In the genomic region with DNA sequence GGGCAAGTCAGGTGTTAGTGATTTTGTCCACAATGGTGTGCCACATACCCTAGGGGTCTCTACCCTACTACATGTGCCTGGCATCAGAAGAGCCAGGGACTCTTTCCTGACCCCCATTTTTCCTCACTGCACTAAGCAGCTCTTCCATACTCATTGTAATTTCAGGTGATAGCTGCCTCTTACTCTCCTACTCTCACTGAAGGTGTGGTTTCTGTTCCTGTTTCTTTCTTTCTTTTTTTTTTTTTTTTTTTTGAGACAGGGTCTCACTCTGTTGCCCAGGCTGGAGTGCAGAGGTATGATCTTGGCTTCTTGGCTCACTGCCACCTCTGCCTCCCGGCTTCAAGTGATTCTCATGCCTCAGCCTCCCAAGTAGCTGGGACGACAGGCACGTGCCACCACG, we compare ENCODE assay signal across 35 cellular contexts.
"Had no signal": no experiment of that assay in that cellular context is flagged by ENCODE, and none has a peak within 500 bp of the region (broad histone marks: within the 10 kb centered on the region; RNA-seq: fewer than 3 reads in every experiment).

No MANE protein-coding gene starts in this region.

- H3K27me3 Mint-ChIP-seq: activated B cell treated with CpG ODN at 0.5 μM for 24 hours; activated CD4-positive, alpha-beta memory T cell treated with anti-CD3 and anti-CD28 coated beads for 36 hours; activated CD8-positive, alpha-beta T cell treated with anti-CD3 and anti-CD28 coated beads for 36 hours; activated naive CD8-positive, alpha-beta T cell treated with anti-CD3 and anti-CD28 coated beads for 36 hours; activated T-helper 17 cell treated with anti-CD3 and anti-CD28 coated beads, Interleukin-2, amount 50 U/mL, for 72 hours had no signal

- H3K4me1 ChIP-seq: adrenal gland, body of pancreas, breast epithelium had no signal

- ATAC-seq: activated CD8-positive, alpha-beta T cell treated with anti-CD3 and anti-CD28 coated beads for 36 hours; activated naive CD4-positive, alpha-beta T cell treated with anti-CD3 and anti-CD28 coated beads, Interleukin-2, amount 50 U/mL, for 72 hours; activated T-cell treated with anti-CD3 and anti-CD28 coated beads, Interleukin-2, amount 50 U/mL, for 4 hours; activated T-cell treated with anti-CD3 and anti-CD28 coated beads, Interleukin-2, amount 50 U/mL, for 72 hours; activated T-helper 17 cell treated with anti-CD3 and anti-CD28 coated beads, Interleukin-2, amount 50 U/mL, for 72 hours; body of pancreas had no signal

- H3K36me3 ChIP-seq: adrenal gland, brain microvascular endothelial cell, breast epithelium had no signal

- H3K4me3 Mint-ChIP-seq: activated B cell treated with CpG ODN at 0.5 μM for 24 hours; activated CD4-positive, alpha-beta memory T cell treated with anti-CD3 and anti-CD28 coated beads for 36 hours; activated CD4-positive, alpha-beta T cell treated with anti-CD3 and anti-CD28 coated beads, Interleukin-2, amount 10 ng/mL, durations not matched to agents 24 days and 14 days; activated CD8-positive, alpha-beta T cell treated with anti-CD3 and anti-CD28 coated beads for 36 hours; activated naive CD4-positive, alpha-beta T cell treated with anti-CD3 and anti-CD28 coated beads for 36 hours; activated naive CD8-positive, alpha-beta T cell treated with anti-CD3 and anti-CD28 coated beads for 36 hours; activated T-cell treated with anti-CD3 and anti-CD28 coated beads, Interleukin-2, amount 50 U/mL, for 4 hours; activated T-cell treated with anti-CD3 and anti-CD28 coated beads, Interleukin-2, amount 50 U/mL, for 72 hours; activated T-helper 1 cell treated with anti-CD3 and anti-CD28 coated beads, Interleukin-12 subunit alpha, Interleukin-12 subunit beta, Interleukin-2, Interleukin-4 antibody, amounts not matched to agents 30 ng/mL and 10 ng/mL and 1 ng/mL, durations not matched to agents 14 hours and 24 hours and 36 hours; activated T-helper 17 cell treated with anti-CD3 and anti-CD28 coated beads, Interleukin-2, amount 50 U/mL, for 72 hours; T-helper 1 cell treated with Interleukin-12 subunit alpha and Interleukin-12 subunit beta and Interleukin-4 antibody, amounts not matched to agents 30 μg/mL and 1 μg/mL, for 36 hours; T-helper 2 cell treated with Interferon-gamma antibody and Interleukin-4, amounts not matched to agents 5 μg/mL and 100 μg/mL, for 36 hours had no signal

- DNase-seq: activated B cell treated with CpG ODN at 0.5 μM for 24 hours; activated CD4-positive, alpha-beta memory T cell treated with anti-CD3 and anti-CD28 coated beads for 36 hours; activated CD4-positive, alpha-beta T cell treated with anti-CD3 and anti-CD28 coated beads for 4 hours; activated CD4-positive, alpha-beta T cell treated with anti-CD3 and anti-CD28 coated beads, Interleukin-2, amount 10 ng/mL, durations not matched to agents 24 days and 14 days; activated CD4-positive, alpha-beta T cell treated with anti-CD3 and anti-CD28 coated beads, Interleukin-2, amount 50 U/mL, for 1 hour; activated CD4-positive, alpha-beta T cell treated with anti-CD3 and anti-CD28 coated beads, Interleukin-2, amount 50 U/mL, for 4 hours; activated CD4-positive, CD25-positive, alpha-beta regulatory T cell treated with anti-CD3 and anti-CD28 coated beads, Interleukin-2, amount 50 U/mL, for 72 hours; activated CD8-positive, alpha-beta memory T cell treated with anti-CD3 and anti-CD28 coated beads, Interleukin-2, amount 50 U/mL, for 4 hours; activated CD8-positive, alpha-beta T cell treated with anti-CD3 and anti-CD28 coated beads for 36 hours; activated effector memory CD4-positive, alpha-beta T cell treated with anti-CD3 and anti-CD28 coated beads, Interleukin-2, amount 50 U/mL, for 16 hours; activated gamma-delta T cell treated with Interleukin-2 at 50 U/mL for 16 hours; activated naive CD4-positive, alpha-beta T cell; activated naive CD4-positive, alpha-beta T cell treated with anti-CD3 and anti-CD28 coated beads for 36 hours; activated naive CD4-positive, alpha-beta T cell treated with anti-CD3 and anti-CD28 coated beads, Interleukin-2, amount 50 U/mL, for 16 hours; activated naive CD8-positive, alpha-beta T cell treated with anti-CD3 and anti-CD28 coated beads for 36 hours; activated T-cell treated with anti-CD3 and anti-CD28 coated beads for 4 hours; activated T-cell treated with anti-CD3 and anti-CD28 coated beads, Interleukin-2, amount 50 U/mL, for 1 hour; activated T-cell treated with anti-CD3 and anti-CD28 coated beads, Interleukin-2, amount 50 U/mL, for 4 hours; activated T-cell treated with anti-CD3 and anti-CD28 coated beads, Interleukin-2, amount 50 U/mL, for 72 hours; adrenal gland; amniotic stem cell; aorta; body of pancreas; brain microvascular endothelial cell; central memory CD4-positive, alpha-beta T cell; T-helper 2 cell; T-helper 9 cell had no signal

- H3K27ac Mint-ChIP-seq: activated B cell treated with CpG ODN at 0.5 μM for 24 hours; activated CD4-positive, alpha-beta memory T cell treated with anti-CD3 and anti-CD28 coated beads for 36 hours; activated CD4-positive, alpha-beta T cell treated with anti-CD3 and anti-CD28 coated beads, Interleukin-2, amount 10 ng/mL, durations not matched to agents 24 days and 14 days; activated CD8-positive, alpha-beta T cell treated with anti-CD3 and anti-CD28 coated beads for 36 hours; activated naive CD4-positive, alpha-beta T cell treated with anti-CD3 and anti-CD28 coated beads for 36 hours; activated naive CD4-positive, alpha-beta T cell treated with anti-CD3 and anti-CD28 coated beads, Interleukin-2, amount 50 U/mL, for 72 hours; activated naive CD8-positive, alpha-beta T cell treated with anti-CD3 and anti-CD28 coated beads for 36 hours; activated T-cell treated with anti-CD3 and anti-CD28 coated beads, Interleukin-2, amount 50 U/mL, for 72 hours; activated T-helper 1 cell treated with anti-CD3 and anti-CD28 coated beads, Interleukin-12 subunit alpha, Interleukin-12 subunit beta, Interleukin-2, Interleukin-4 antibody, amounts not matched to agents 30 ng/mL and 10 ng/mL and 1 ng/mL, durations not matched to agents 14 hours and 24 hours and 36 hours; activated T-helper 17 cell treated with anti-CD3 and anti-CD28 coated beads, Interleukin-2, amount 50 U/mL, for 72 hours; T-helper 1 cell treated with Interleukin-12 subunit alpha and Interleukin-12 subunit beta and Interleukin-4 antibody, amounts not matched to agents 30 μg/mL and 1 μg/mL, for 36 hours; T-helper 2 cell treated with Interferon-gamma antibody and Interleukin-4, amounts not matched to agents 5 μg/mL and 100 μg/mL, for 36 hours had no signal

- H3K27me3 ChIP-seq: adrenal gland, body of pancreas, brain microvascular endothelial cell had no signal

- FAIRE-seq: TTC549 had no signal

- H3K9me3 Mint-ChIP-seq: T-helper 2 cell treated with Interferon-gamma antibody and Interleukin-4, amounts not matched to agents 5 μg/mL and 100 μg/mL, for 36 hours had no signal

- H3K36me3 Mint-ChIP-seq: activated CD4-positive, alpha-beta memory T cell treated with anti-CD3 and anti-CD28 coated beads for 36 hours; activated naive CD8-positive, alpha-beta T cell treated with anti-CD3 and anti-CD28 coated beads for 36 hours had no signal

- H3K9me3 ChIP-seq: adrenal gland, body of pancreas had no signal

- H3K4me3 ChIP-seq: adrenal gland, body of pancreas, breast epithelium had no signal

- H3K4me1 Mint-ChIP-seq: activated CD4-positive, alpha-beta T cell treated with anti-CD3 and anti-CD28 coated beads, Interleukin-2, amount 10 ng/mL, durations not matched to agents 24 days and 14 days; activated naive CD8-positive, alpha-beta T cell treated with anti-CD3 and anti-CD28 coated beads for 36 hours; activated T-helper 17 cell treated with anti-CD3 and anti-CD28 coated beads, Interleukin-2, amount 50 U/mL, for 72 hours had no signal

- H3K27ac ChIP-seq: adrenal gland, body of pancreas, brain microvascular endothelial cell, breast epithelium, VCaP had no signal
